8 cellular contexts compared by ENCODE assay signal in genomic region chr14:39175445-39176262, GRCh38. TPM values are rescaled to one million over a fixed set of nuclear protein-coding genes. Genes with fewer than 3 reads are reported as not detected.
A peak's percentile ranks its signal among the peaks of the same experiment; 100 is the strongest.
DNase-seq lines count a peak whose midpoint lies in the region; ATAC-seq and TF ChIP-seq lines count a peak whose summit lies in the region.

No MANE protein-coding gene starts in this region.

- H3K36me3 Mint-ChIP-seq in CD8-positive, alpha-beta T cell = peaks cover 27% of the 10 kb centered on the region
- H3K36me3 Mint-ChIP-seq in effector memory CD8-positive, alpha-beta T cell (ENCODE audit: insufficient read depth) = peaks cover 25% of the 10 kb centered on the region

- H3K4me1 Mint-ChIP-seq in CD8-positive, alpha-beta T cell (ENCODE audit: low read depth) = peaks cover 47% of the 10 kb centered on the region
- peaks cover 13 to 32% of the 10 kb centered on the region in 2 donors for H3K4me1 Mint-ChIP-seq in effector memory CD8-positive, alpha-beta T cell (ENCODE audit: low read depth in 2 of 2)

- H3K79me2 ChIP-seq in SU-DHL-6 (ENCODE audit: insufficient read depth, low read length) = peaks cover 44% of the 10 kb centered on the region

- POLR2A ChIA-PET in CD8-positive, alpha-beta T cell (lab: Charles Lee) = interaction anchor here (0.7 to 2.3 kb wide), 12 partner anchors 10 to 257 kb away, joined by 3 to 25 read pairs (median 4); partner anchors contain the start of genes FBXO33 and SEC23A

- no peaks in the 10 kb centered on the region for H3K9me3 ChIP-seq in CD8-positive, alpha-beta T cell (ENCODE audit: low read length)
- H3K9me3 ChIP-seq in SU-DHL-6 (ENCODE audit: insufficient read depth, low read length) (no peaks in the 10 kb centered on the region), mononuclear cell (ENCODE audit: low read depth, low read length) (no peaks in the 10 kb centered on the region), thymus (ENCODE audit: control insufficient read depth) (no peaks in the 10 kb centered on the region)

- H3K9me3 Mint-ChIP-seq in CD8-positive, alpha-beta T cell = no peaks in the 10 kb centered on the region
- H3K9me3 Mint-ChIP-seq in effector memory CD8-positive, alpha-beta T cell = no peaks in the 10 kb centered on the region

- H3F3A ChIP-seq in SU-DHL-6 (ENCODE audit: insufficient read depth) = peaks cover 71% of the 10 kb centered on the region

- H3K27ac ChIP-seq in CD8-positive, alpha-beta T cell (ENCODE audit: low read depth, low read length) = peak overlapping the region; percentile 92
- peak overlapping the region; percentile 76 for H3K27ac ChIP-seq in SU-DHL-6 (ENCODE audit: low read depth, low read length)
- peak overlapping the region; percentile 96 for H3K27ac ChIP-seq in thymus (ENCODE audit: low read depth)

- peak overlapping the region; percentile 90 for H3K4me2 ChIP-seq in SU-DHL-6 (ENCODE audit: low read depth, low read length, poor library complexity, severe bottlenecking)

- peaks cover 15% of the 10 kb centered on the region for H3K36me3 ChIP-seq in CD8-positive, alpha-beta T cell (ENCODE audit: insufficient read depth, low read length)
- H3K36me3 ChIP-seq in SU-DHL-6 (ENCODE audit: low read length) = peaks cover 44% of the 10 kb centered on the region
- peaks cover 25% of the 10 kb centered on the region for H3K36me3 ChIP-seq in thymus (ENCODE audit: control insufficient read depth, insufficient read depth)

- intact Hi-C loops in CD8-positive, alpha-beta T cell (cut with DNase I, micrococcal nuclease) = loop anchor here (1.0 to 2.0 kb wide), 6 partner anchors 53 to 257 kb away; partner anchors contain the start of genes FBXO33 (in 2 of the 2), GEMIN2 (in 1 of the 2) and SEC23A (in 1 of the 2)

- H2AFZ ChIP-seq in SU-DHL-6 (ENCODE audit: low read depth, low read length, severe bottlenecking) = no peak overlapping the region

- peaks cover 26% of the 10 kb centered on the region for H3K4me1 ChIP-seq in CD8-positive, alpha-beta T cell (ENCODE audit: insufficient read depth, low read length)
- peaks cover 31% of the 10 kb centered on the region for H3K4me1 ChIP-seq in mononuclear cell (ENCODE audit: insufficient read depth, low read length)
- peaks cover 4% of the 10 kb centered on the region for H3K4me1 ChIP-seq in thymus (ENCODE audit: control insufficient read depth, insufficient read depth, low read length)

- H3K4me3 Mint-ChIP-seq in CD8-positive, alpha-beta T cell = peak overlapping the region; percentile 100
- H3K4me3 Mint-ChIP-seq in effector memory CD8-positive, alpha-beta T cell = peak overlapping the region; percentile 96 to 100

- peak in 2 of 7 experiments; percentile 3 to 17 for DNase-seq in CD8-positive, alpha-beta T cell
- peak in 1 of 3 experiments; percentile 20 for DNase-seq in effector memory CD8-positive, alpha-beta T cell
- DNase-seq in superior temporal gyrus (ENCODE audit: extremely low spot score) = no peak

- H3K27me3 ChIP-seq in CD8-positive, alpha-beta T cell (ENCODE audit: insufficient read depth, low read length) = no peaks in the 10 kb centered on the region
- H3K27me3 ChIP-seq in SU-DHL-6 (ENCODE audit: low read length) (no peaks in the 10 kb centered on the region), mononuclear cell (ENCODE audit: insufficient read depth, low read length) (no peaks in the 10 kb centered on the region), thymus (ENCODE audit: control insufficient read depth, insufficient read depth) (no peaks in the 10 kb centered on the region)

- CTCF ChIA-PET in CD8-positive, alpha-beta T cell (lab: Charles Lee) = interaction anchor here (1.2 kb wide), 1 partner anchor 9 kb away, joined by 4 read pairs; no protein-coding TSS in a partner anchor

- WGBS in thymus = 2% methylated on average over 36 of the region's 36 CpGs

- no peaks in the 10 kb centered on the region for H3K9me2 ChIP-seq in SU-DHL-6 (replicated peaks; ENCODE audit: insufficient read depth, low read length)

- H3K9ac ChIP-seq in SU-DHL-6 (ENCODE audit: low read length) = peak overlapping the region; percentile 94

- no peaks in the 10 kb centered on the region for H3K27me3 Mint-ChIP-seq in CD8-positive, alpha-beta T cell (ENCODE audit: low read depth)
- H3K27me3 Mint-ChIP-seq in effector memory CD8-positive, alpha-beta T cell = no peaks in the 10 kb centered on the region

- peak overlapping the region; percentile 87 for H3K4me3 ChIP-seq in CD8-positive, alpha-beta T cell (ENCODE audit: low read depth, low read length)
- H3K4me3 ChIP-seq in SU-DHL-6 (ENCODE audit: insufficient read depth, low read length, poor library complexity, severe bottlenecking) (peak overlapping the region; percentile 92), mononuclear cell (ENCODE audit: low read length) (peak overlapping the region; percentile 97), thymus (ENCODE audit: low read length) (peak overlapping the region; percentile 97)

- ATAC-seq in CD8-positive, alpha-beta T cell = peak; percentile 4
- peak; percentile 7 for ATAC-seq in GM19324 (IDR thresholded peaks at IDR 0.05; ENCODE audit: low FRiP score, unreplicated experiment)
- peak; percentile 11 for ATAC-seq in HG03432 (IDR thresholded peaks at IDR 0.05; ENCODE audit: unreplicated experiment)
- ATAC-seq in effector memory CD8-positive, alpha-beta T cell (replicated peaks) = peak; percentile 5

- H4K20me1 ChIP-seq in SU-DHL-6 (ENCODE audit: low read depth, low read length) = peaks cover 31% of the 10 kb centered on the region

- peak overlapping the region; percentile 100 for H3K27ac Mint-ChIP-seq in CD8-positive, alpha-beta T cell
- H3K27ac Mint-ChIP-seq in effector memory CD8-positive, alpha-beta T cell = peak overlapping the region; percentile 99

- no peak for TF ChIP-seq CTCF in CD8-positive, alpha-beta T cell (IDR thresholded peaks at IDR 0.05)
- no peak for TF ChIP-seq CTCF in SU-DHL-6 (IDR thresholded peaks at IDR 0.05; ENCODE audit: insufficient read depth, low read length, poor library complexity, severe bottlenecking)

RNA-seq across cellular contexts. Expression of gene PNN, which starts 0.6 kb away (rescaled TPM):
- 100 to 1,000 TPM; 102 to 109 TPM for total RNA-seq in CD8-positive, alpha-beta T cell
- total RNA-seq in mononuclear cell = 58.0 TPM
- 68.3 TPM for polyA plus RNA-seq in thymus

RNA-seq across cellular contexts. Expression of gene TRAPPC6B, which starts 5.5 kb away (rescaled TPM):
- total RNA-seq in CD8-positive, alpha-beta T cell = 1 to 10 TPM; 6.8 to 7.1 TPM
- 8.7 TPM for total RNA-seq in mononuclear cell
- polyA plus RNA-seq in thymus = 21.0 TPM

RNA-seq across cellular contexts. Expression of gene MIA2, which starts 58.1 kb away (rescaled TPM):
- 10 to 100 TPM; 16.7 to 19.1 TPM for total RNA-seq in CD8-positive, alpha-beta T cell
- 32.0 TPM for total RNA-seq in mononuclear cell
- polyA plus RNA-seq in thymus = 41.2 TPM
